ENCODE assay signal across 21 cellular contexts in the genomic region with DNA sequence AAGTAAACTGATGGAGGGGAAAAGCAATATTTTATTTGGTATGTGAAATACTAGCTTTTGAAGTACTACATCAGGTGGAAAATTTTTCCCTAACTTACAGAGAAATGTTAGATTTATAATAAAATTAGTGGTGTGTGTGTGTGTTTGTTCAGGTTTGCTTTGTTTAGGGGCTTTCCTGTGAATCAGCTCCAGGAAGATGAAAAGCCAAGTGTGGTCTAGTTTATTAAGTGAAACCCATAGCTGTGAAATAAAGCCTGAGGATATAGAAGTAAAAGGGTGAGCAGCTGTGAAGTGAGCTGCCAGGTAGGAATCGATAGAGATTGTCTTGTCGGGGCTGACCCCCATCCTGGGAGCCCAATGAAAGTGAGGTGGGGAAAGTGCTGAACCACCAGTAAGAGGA.
DNase-seq lines count a peak whose midpoint lies in the region; ATAC-seq and TF ChIP-seq lines count a peak whose summit lies in the region.
"Had no signal": no experiment of that assay in that cellular context is flagged by ENCODE, and none has a peak within 500 bp of the region (broad histone marks: within the 10 kb centered on the region; RNA-seq: fewer than 3 reads in every experiment).

No MANE protein-coding gene starts in this region.

- no peak for DNase-seq in AML-193 (lab: John Stamatoyannopoulos, UW)
- no peak for DNase-seq in RPMI8226
- no peak for DNase-seq in iPS-NIHi7 (ENCODE audit: extremely low spot score)
- DNase-seq: BE2C, DMS53, EL, GF-D8, HCEC 1CT, NCI-H187, NCI-H2107, NCI-H446 treated with DMSO at 0.1 percent for 48 hours, NCI-H526 treated with DMSO at 0.1 percent for 48 hours, SHP77, SW 1271, T-helper 17 cell had no signal

- H3K27ac ChIP-seq in OCI-LY3 (ENCODE audit: low read length) = no peak overlapping the region
- H3K27ac ChIP-seq: SK-N-MC had no signal

- peak overlapping the region; percentile 51 for H3K4me2 ChIP-seq in OCI-LY3 (ENCODE audit: low read length)
- H3K4me2 ChIP-seq: GM23338 had no signal

- peak overlapping the region; percentile 67 for H2AFZ ChIP-seq in OCI-LY3 (ENCODE audit: low read depth, low read length)
- H2AFZ ChIP-seq: GM23338 had no signal

- H4K20me1 ChIP-seq in OCI-LY3 (ENCODE audit: insufficient read depth, low read length) = no peaks in the 10 kb centered on the region

- H3K4me3 ChIP-seq in OCI-LY3 (ENCODE audit: low read length) = no peak overlapping the region
- H3K4me3 ChIP-seq: GM23338, SK-N-MC had no signal

- no peak overlapping the region; the same call in 1 of the 2 replicates for H3K9ac ChIP-seq in OCI-LY3 (ENCODE audit: low read length)

- H3K27me3 ChIP-seq in OCI-LY3 (ENCODE audit: low read depth, low read length) = no peaks in the 10 kb centered on the region
- H3K27me3 ChIP-seq: BE2C had no signal

- peaks cover 14% of the 10 kb centered on the region for H3K4me1 ChIP-seq in OCI-LY3 (ENCODE audit: low read length)
- H3K4me1 ChIP-seq: BE2C had no signal

- peak; percentile 72 for ATAC-seq in GM18508 (IDR thresholded peaks at IDR 0.05; ENCODE audit: insufficient read depth, unreplicated experiment)
- ATAC-seq in GM18868 (IDR thresholded peaks at IDR 0.05; ENCODE audit: unreplicated experiment) = peak; percentile 87
- ATAC-seq in GM21786 (IDR thresholded peaks at IDR 0.05; ENCODE audit: unreplicated experiment) = peak; percentile 69
- ATAC-seq: GM23338, T-helper 17 cell had no signal

- no peak for TF ChIP-seq CTCF in OCI-LY3 (IDR thresholded peaks at IDR 0.05; ENCODE audit: low read depth, low read length)

- no peaks in the 10 kb centered on the region for H3K9me3 ChIP-seq in OCI-LY3 (ENCODE audit: insufficient read depth, low read length)
- H3K9me3 ChIP-seq: BE2C had no signal

- H3K36me3 ChIP-seq in OCI-LY3 (replicated peaks; ENCODE audit: low read depth, low read length) = no peaks in the 10 kb centered on the region
- H3K36me3 ChIP-seq: BE2C had no signal

- H3K79me2 ChIP-seq in OCI-LY3 (ENCODE audit: low read length) = no peaks in the 10 kb centered on the region
